1 cellular context compared by ENCODE assay signal in genomic region chr4:37816006-37816405, GRCh38.
TF ChIP-seq lines count a peak whose summit lies in the region.

No MANE protein-coding gene starts in this region.

TF ChIP-seq in GM23338, 12 proteins besides CTCF, POLR2A, EP300 and RAD21 (continued from another document):
- TF ChIP-seq ETS1 (IDR thresholded peaks at IDR 0.05) (no peak), EZH2phosphoT487 (IDR thresholded peaks at IDR 0.05; ENCODE audit: unreplicated experiment) (no peak)
